9 cellular contexts compared by ENCODE assay signal in genomic region chr18:48541747-48542108, GRCh38. TPM values are rescaled to one million over a fixed set of nuclear protein-coding genes. Genes with fewer than 3 reads are reported as not detected.
A peak's percentile ranks its signal among the peaks of the same experiment; 100 is the strongest.
DNase-seq lines count a peak whose midpoint lies in the region; ATAC-seq, FAIRE-seq and TF ChIP-seq lines count a peak whose summit lies in the region.
"Had no signal": no experiment of that assay in that cellular context is flagged by ENCODE, and none has a peak within 500 bp of the region (broad histone marks: within the 10 kb centered on the region; RNA-seq: fewer than 3 reads in every experiment).

No MANE protein-coding gene starts in this region.

- DNase-seq in A549 (ENCODE audit: low read depth in 1 of 2, low spot score in 1 of 2) = no peak
- no peak for DNase-seq in coronary artery (ENCODE audit: low spot score)
- no peak for DNase-seq in left colon
- no peak for DNase-seq in RKO (ENCODE audit: low spot score)
- no peak for DNase-seq in DMS153 treated with DMSO at 0.1 percent for 48 hours (lab: John Stamatoyannopoulos, UW; ENCODE audit: unreplicated experiment)
- DNase-seq: GOT3 had no signal

- no peaks in the 10 kb centered on the region for H4K20me1 ChIP-seq in KMS-11 (ENCODE audit: insufficient read depth)

- WGBS in A549 (ENCODE audit: missing lambda C conversion rate) = 83% methylated on average over 2 of the region's 2 CpGs

- ATAC-seq in A549 (no peak), left colon (no peak), GM21360 (IDR thresholded peaks at IDR 0.05; ENCODE audit: unreplicated experiment) (no peak)

- H3K4me1 ChIP-seq in A549 (peaks cover 51% of the 10 kb centered on the region), KMS-11 (ENCODE audit: low read depth, poor library complexity, severe bottlenecking) (peaks cover 40% of the 10 kb centered on the region), muscle layer of duodenum (ENCODE audit: control insufficient read depth in 1 of 2, insufficient read depth in 2 of 2, low read length in 2 of 2) (peaks cover 21 to 33% of the 10 kb centered on the region in 2 donors)

- H3K4me2 ChIP-seq in A549 (peak overlapping the region; percentile 81), KMS-11 (peak overlapping the region; percentile 67)

- H3K27ac ChIP-seq in A549 (peak overlapping the region; percentile 84 to 98), KMS-11 (peak overlapping the region; percentile 58; the same call in 1 of the 2 replicates), coronary artery (peak overlapping the region; percentile 86 to 98), muscle layer of duodenum (ENCODE audit: low read length) (peak overlapping the region; percentile 85)

- no peak for TF ChIP-seq RAD21 in A549 (conservative IDR thresholded peaks at IDR 0.05 in 1 of 2, IDR thresholded peaks at IDR 0.05 in 1 of 2)

- POLR2A ChIA-PET in A549 (lab: Yijun Ruan, JAX) = no interaction called here

- H3K79me2 ChIP-seq in KMS-11 (ENCODE audit: insufficient read depth, low read depth) = peaks cover 30% of the 10 kb centered on the region

- H3K36me3 ChIP-seq in KMS-11 (ENCODE audit: insufficient read depth) = no peaks in the 10 kb centered on the region
- peaks cover 0 to 3% of the 10 kb centered on the region in 2 donors for H3K36me3 ChIP-seq in muscle layer of duodenum (ENCODE audit: control insufficient read depth in 1 of 2, insufficient read depth in 2 of 2, low read length in 2 of 2)

- H3K9me3 ChIP-seq in A549 (no peaks in the 10 kb centered on the region), muscle layer of duodenum (ENCODE audit: control insufficient read depth in 1 of 2, low read length in 2 of 2) (no peaks in the 10 kb centered on the region)

- TF ChIP-seq POLR2A in A549 (IDR thresholded peaks at IDR 0.05; ENCODE audit: low read length) = no peak

- H3K27me3 ChIP-seq in KMS-11 (ENCODE audit: insufficient read depth, low read depth) (no peaks in the 10 kb centered on the region), muscle layer of duodenum (ENCODE audit: low read depth, low read length) (no peaks in the 10 kb centered on the region)

- no peak for FAIRE-seq in A549 (lab: Jason Lieb, UNC)

- TF ChIP-seq EP300 in A549 (IDR thresholded peaks at IDR 0.05) = no peak

- H2AFZ ChIP-seq in KMS-11 (ENCODE audit: low read depth) = no peak overlapping the region

- no peak overlapping the region; the same call in 1 of the 2 replicates for H3K9ac ChIP-seq in KMS-11

- intact Hi-C loops in left colon (cut with DNase I, micrococcal nuclease) = no loop called here

- CTCF ChIA-PET in A549 (lab: Yijun Ruan, JAX) = interaction anchor here (1.7 kb wide), 1 partner anchor 66 kb away, joined by 6 read pairs; no protein-coding TSS in a partner anchor

- TF ChIP-seq CTCF in A549 (IDR thresholded peaks at IDR 0.05) = no peak
- TF ChIP-seq CTCF in KMS-11 (conservative IDR thresholded peaks at IDR 0.05; ENCODE audit: low read depth, low read length) = no peak
- no peak for TF ChIP-seq CTCF in coronary artery (IDR thresholded peaks at IDR 0.05)

- H3K4me3 ChIP-seq in A549 = peak overlapping the region; percentile 82
- H3K4me3 ChIP-seq in KMS-11 (IDR thresholded peaks at IDR 0.05; ENCODE audit: insufficient read depth, low read depth, low read length) = no peak overlapping the region
- peak overlapping the region; percentile 96 for H3K4me3 ChIP-seq in coronary artery
- H3K4me3 ChIP-seq in muscle layer of duodenum (ENCODE audit: low read depth in 1 of 2, low read length in 2 of 2) = peak overlapping the region; percentile 49 to 90

TF ChIP-seq in A549, 52 proteins besides CTCF, POLR2A, EP300 and RAD21:
- no peak for TF ChIP-seq MAX (IDR thresholded peaks at IDR 0.05)

RNA-seq across cellular contexts. Expression of gene CTIF, which starts 2.9 kb away (rescaled TPM):
- 14.6 and 17.0 TPM in 2 replicates for polyA plus RNA-seq in A549 (2011; rRNA removed)
- 12.5 and 15.6 TPM in 2 replicates for polyA plus RNA-seq in A549 (2012; cell fraction: cytosol; rRNA removed)
- 55.4 and 60.4 TPM in 2 replicates for polyA plus RNA-seq in A549 (2012; cell fraction: nucleus; rRNA removed)
- polyA plus RNA-seq in A549 (2017; fragmentation: RNase III; extraction: RNeasy Plus Mini Kit Qiagen cat#74134 plus additional on column Dnase treatment) = 23.0 to 30.0 TPM (median 24.7 TPM) in 3 replicates
- polyA minus RNA-seq in A549 (2011; rRNA and poly(A)+ RNA removed) = 18.0 and 26.5 TPM in 2 replicates
- total RNA-seq in left colon = 10 to 100 TPM; 14.8 to 18.5 TPM
